Comparison of ENCODE assay signal across 8 cellular contexts in genomic region chr2:233129351-233129978, GRCh38.
A peak's percentile ranks its signal among the peaks of the same experiment; 100 is the strongest.
DNase-seq lines count a peak whose midpoint lies in the region; ATAC-seq, FAIRE-seq and TF ChIP-seq lines count a peak whose summit lies in the region.

No MANE protein-coding gene starts in this region.

- TF ChIP-seq POLR2A in NB4 (IDR thresholded peaks at IDR 0.05; ENCODE audit: extremely low read depth, insufficient read length), result no peak

- intact Hi-C loops in dendritic cell treated with granulocyte-macrophage colony-stimulating factor and Interleukin-4, amounts not matched to agents 40 ng/mL and 50 ng/mL, for 4 days (cut with micrococcal nuclease), result no loop called here
- intact Hi-C loops in posterior vena cava (cut with DNase I), result no loop called here

- no peaks in the 10 kb centered on the region for H3K9me3 Mint-ChIP-seq in activated CD8-positive, alpha-beta memory T cell treated with anti-CD3 and anti-CD28 coated beads, Interleukin-2, amount 10 ng/mL, durations not matched to agents 7 days and 5 days (ENCODE audit: low read depth)
- H3K9me3 Mint-ChIP-seq in dendritic cell treated with granulocyte-macrophage colony-stimulating factor and Interleukin-4, amounts not matched to agents 40 ng/mL and 50 ng/mL, for 4 days, result no peaks in the 10 kb centered on the region

- TF ChIP-seq CTCF in NB4 (IDR thresholded peaks at IDR 0.05; ENCODE audit: low read depth, low read length), result peak; percentile 50

- H3K27ac Mint-ChIP-seq in activated CD8-positive, alpha-beta memory T cell treated with anti-CD3 and anti-CD28 coated beads, Interleukin-2, amount 10 ng/mL, durations not matched to agents 7 days and 5 days, result peak overlapping the region; percentile 56
- peak overlapping the region; percentile 52 for H3K27ac Mint-ChIP-seq in dendritic cell treated with granulocyte-macrophage colony-stimulating factor and Interleukin-4, amounts not matched to agents 40 ng/mL and 50 ng/mL, for 4 days

- H3K36me3 Mint-ChIP-seq in activated CD8-positive, alpha-beta memory T cell treated with anti-CD3 and anti-CD28 coated beads, Interleukin-2, amount 10 ng/mL, durations not matched to agents 7 days and 5 days, result peaks cover 73% of the 10 kb centered on the region
- peaks cover 97% of the 10 kb centered on the region for H3K36me3 Mint-ChIP-seq in dendritic cell treated with granulocyte-macrophage colony-stimulating factor and Interleukin-4, amounts not matched to agents 40 ng/mL and 50 ng/mL, for 4 days (ENCODE audit: low read depth)

- ATAC-seq in activated CD8-positive, alpha-beta memory T cell treated with anti-CD3 and anti-CD28 coated beads, Interleukin-2, amount 10 ng/mL, durations not matched to agents 7 days and 5 days, result no peak
- no peak for ATAC-seq in HG03378 (IDR thresholded peaks at IDR 0.05; ENCODE audit: unreplicated experiment)

- H3K27me3 Mint-ChIP-seq in activated CD8-positive, alpha-beta memory T cell treated with anti-CD3 and anti-CD28 coated beads, Interleukin-2, amount 10 ng/mL, durations not matched to agents 7 days and 5 days, result no peaks in the 10 kb centered on the region
- H3K27me3 Mint-ChIP-seq in dendritic cell treated with granulocyte-macrophage colony-stimulating factor and Interleukin-4, amounts not matched to agents 40 ng/mL and 50 ng/mL, for 4 days, result no peaks in the 10 kb centered on the region

- no peak overlapping the region for H3K4me3 Mint-ChIP-seq in activated CD8-positive, alpha-beta memory T cell treated with anti-CD3 and anti-CD28 coated beads, Interleukin-2, amount 10 ng/mL, durations not matched to agents 7 days and 5 days
- H3K4me3 Mint-ChIP-seq in dendritic cell treated with granulocyte-macrophage colony-stimulating factor and Interleukin-4, amounts not matched to agents 40 ng/mL and 50 ng/mL, for 4 days, result no peak overlapping the region

- FAIRE-seq in GM19239 (lab: Jason Lieb, UNC), result no peak

- no peak for DNase-seq in activated CD8-positive, alpha-beta memory T cell treated with anti-CD3 and anti-CD28 coated beads, Interleukin-2, amount 10 ng/mL, durations not matched to agents 7 days and 5 days
- DNase-seq in activated CD8-positive, alpha-beta memory T cell treated with anti-CD3 and anti-CD28 coated beads for 24 hours, result no peak
- DNase-seq in NB4 (ENCODE audit: low read depth) (peak; percentile 49), posterior vena cava (ENCODE audit: low spot score) (peak; percentile 65), GM19239 (ENCODE audit: insufficient read length, low spot score) (no peak), NK-92 (lab: John Stamatoyannopoulos, UW; ENCODE audit: unreplicated experiment) (no peak)

- CTCF ChIA-PET in activated CD8-positive, alpha-beta memory T cell treated with anti-CD3 and anti-CD28 coated beads, Interleukin-2, amount 10 ng/mL, durations not matched to agents 7 days and 5 days (lab: Charles Lee), result interaction anchor here (1.0 to 2.8 kb wide), 4 partner anchors 13 to 75 kb away, joined by 3 to 7 read pairs (median 4); partner anchors contain the start of gene INPP5D

- H3K4me1 Mint-ChIP-seq in activated CD8-positive, alpha-beta memory T cell treated with anti-CD3 and anti-CD28 coated beads, Interleukin-2, amount 10 ng/mL, durations not matched to agents 7 days and 5 days, result peaks cover 40% of the 10 kb centered on the region
- peaks cover 8% of the 10 kb centered on the region for H3K4me1 Mint-ChIP-seq in dendritic cell treated with granulocyte-macrophage colony-stimulating factor and Interleukin-4, amounts not matched to agents 40 ng/mL and 50 ng/mL, for 4 days (ENCODE audit: low read depth)

- no peak overlapping the region for H3K4me3 ChIP-seq in NB4 (ENCODE audit: low read depth, low read length)

Comparison
In these comparisons a context has a peak if more than half of its experiments do, and no peak if none do; other contexts are left out.
1. DNase-seq: peak in NB4 (single experiment) and posterior vena cava (single experiment); none in activated CD8-positive, alpha-beta memory T cell treated with anti-CD3 and anti-CD28 coated beads, Interleukin-2, amount 10 ng/mL, durations not matched to agents 7 days and 5 days (single experiment), activated CD8-positive, alpha-beta memory T cell treated with anti-CD3 and anti-CD28 coated beads for 24 hours (single experiment), GM19239 (single experiment) and NK-92 (single experiment).